In genomic region chr13:75402787-75403186, GRCh38 we compare ENCODE assay signal across 18 cellular contexts.
DNase-seq lines count a peak whose midpoint lies in the region; ATAC-seq and TF ChIP-seq lines count a peak whose summit lies in the region.
"Had no signal": no experiment of that assay in that cellular context is flagged by ENCODE, and none has a peak within 500 bp of the region (broad histone marks: within the 10 kb centered on the region; RNA-seq: fewer than 3 reads in every experiment).

No MANE protein-coding gene starts in this region.

- H2AFZ ChIP-seq in OCI-LY3 (ENCODE audit: low read depth, low read length): 0 out of 2 replicates have a peak overlapping the region, but pooled peaks have one; percentile 42
- H2AFZ ChIP-seq in hepatocyte: no peak overlapping the region

- peak overlapping the region; percentile 25 for H3K4me3 ChIP-seq in OCI-LY3 (ENCODE audit: low read length)
- no peak overlapping the region for H3K4me3 ChIP-seq in hepatocyte
- no peak overlapping the region for H3K4me3 ChIP-seq in Peyer's patch
- H3K4me3 ChIP-seq: dorsolateral prefrontal cortex, sigmoid colon had no signal

- no peak for TF ChIP-seq POLR2A in Peyer's patch (IDR thresholded peaks at IDR 0.05)

- in situ Hi-C loops in ACHN (cut with HindIII; ENCODE audit: low pct_ligation_motif_present, low pct_unique_long_range_greater_than_20kb, low sequenced_read_pairs): no loop called here

- no peaks in the 10 kb centered on the region for H3K4me1 Mint-ChIP-seq in natural killer cell
- H3K4me1 Mint-ChIP-seq: activated CD8-positive, alpha-beta memory T cell treated with anti-CD3 and anti-CD28 coated beads, Interleukin-2, amount 10 ng/mL, durations not matched to agents 7 days and 5 days; T-helper 17 cell had no signal

- H4K20me1 ChIP-seq in OCI-LY3 (ENCODE audit: insufficient read depth, low read length) (no peaks in the 10 kb centered on the region), hepatocyte (ENCODE audit: insufficient read depth, poor library complexity, severe bottlenecking) (no peaks in the 10 kb centered on the region)

- peaks cover 22% of the 10 kb centered on the region for H3K4me1 ChIP-seq in OCI-LY3 (ENCODE audit: low read length)
- no peaks in the 10 kb centered on the region for H3K4me1 ChIP-seq in hepatocyte (ENCODE audit: insufficient read depth)
- H3K4me1 ChIP-seq in Peyer's patch: no peaks in the 10 kb centered on the region

- H3K27me3 ChIP-seq in OCI-LY3 (ENCODE audit: low read depth, low read length): no peaks in the 10 kb centered on the region
- no peaks in the 10 kb centered on the region for H3K27me3 ChIP-seq in hepatocyte
- H3K27me3 ChIP-seq in Peyer's patch: no peaks in the 10 kb centered on the region
- H3K27me3 ChIP-seq: dorsolateral prefrontal cortex, sigmoid colon had no signal

- H3K27ac Mint-ChIP-seq in natural killer cell: no peak overlapping the region
- H3K27ac Mint-ChIP-seq: activated CD8-positive, alpha-beta memory T cell treated with anti-CD3 and anti-CD28 coated beads, Interleukin-2, amount 10 ng/mL, durations not matched to agents 7 days and 5 days; T-helper 17 cell had no signal

- DNase-seq in ACHN (peak; percentile 17), hepatocyte (ENCODE audit: low spot score) (no peak), Peyer's patch (no peak), natural killer cell (no peak)
- DNase-seq: activated CD4-positive, CD25-positive, alpha-beta regulatory T cell; activated CD8-positive, alpha-beta memory T cell treated with anti-CD3 and anti-CD28 coated beads, Interleukin-2, amount 10 ng/mL, durations not matched to agents 7 days and 5 days; GOT3; NCI-H146; NCI-H526 treated with DMSO at 0.1 percent for 48 hours; RPMI8226; sigmoid colon; stimulated activated CD4-positive, alpha-beta T cell treated with anti-CD3 and anti-CD28 coated beads, Interleukin-4, amount 100 ng/mL, for 1 hour; T-helper 17 cell had no signal

- H3K27ac ChIP-seq in OCI-LY3 (ENCODE audit: low read length) (no peak overlapping the region), hepatocyte (no peak overlapping the region), Peyer's patch (no peak overlapping the region)
- H3K27ac ChIP-seq: dorsolateral prefrontal cortex, sigmoid colon had no signal

- H3K36me3 Mint-ChIP-seq in natural killer cell: no peaks in the 10 kb centered on the region
- H3K36me3 Mint-ChIP-seq: activated CD8-positive, alpha-beta memory T cell treated with anti-CD3 and anti-CD28 coated beads, Interleukin-2, amount 10 ng/mL, durations not matched to agents 7 days and 5 days had no signal

- H3K4me2 ChIP-seq in OCI-LY3 (ENCODE audit: low read length) (peak overlapping the region; percentile 70), hepatocyte (peak overlapping the region; percentile 29)

- H3K27me3 Mint-ChIP-seq in natural killer cell (ENCODE audit: low read depth in 2 of 2): no peaks in the 10 kb centered on the region

- ATAC-seq in GM19463 (IDR thresholded peaks at IDR 0.05; ENCODE audit: unreplicated experiment) (peak; percentile 59), HG03025 (IDR thresholded peaks at IDR 0.05; ENCODE audit: low FRiP score, unreplicated experiment) (no peak), HG02798 (IDR thresholded peaks at IDR 0.05; ENCODE audit: poor library complexity, unreplicated experiment) (no peak), natural killer cell (no peak)
- ATAC-seq: activated CD8-positive, alpha-beta memory T cell treated with anti-CD3 and anti-CD28 coated beads, Interleukin-2, amount 10 ng/mL, durations not matched to agents 7 days and 5 days; T-helper 17 cell had no signal

- H3K36me3 ChIP-seq in OCI-LY3 (replicated peaks; ENCODE audit: low read depth, low read length): peaks cover 5% of the 10 kb centered on the region
- H3K36me3 ChIP-seq in hepatocyte (replicated peaks; ENCODE audit: insufficient read depth, low read depth): no peaks in the 10 kb centered on the region
- H3K36me3 ChIP-seq in Peyer's patch: no peaks in the 10 kb centered on the region
- H3K36me3 ChIP-seq: sigmoid colon had no signal

- no peaks in the 10 kb centered on the region for H3K9me3 Mint-ChIP-seq in natural killer cell

- intact Hi-C loops in natural killer cell (cut with micrococcal nuclease): no loop called here

- no peak overlapping the region for H3K9ac ChIP-seq in OCI-LY3 (ENCODE audit: low read length)

- WGBS in hepatocyte (ENCODE audit: low lambda C conversion rate, missing lambda C conversion rate): 15% methylated on average over 2 of the region's 2 CpGs

- no peak for TF ChIP-seq CTCF in OCI-LY3 (IDR thresholded peaks at IDR 0.05; ENCODE audit: low read depth, low read length)
- no peak for TF ChIP-seq CTCF in hepatocyte (IDR thresholded peaks at IDR 0.05; ENCODE audit: poor library complexity)
- no peak for TF ChIP-seq CTCF in Peyer's patch (IDR thresholded peaks at IDR 0.05)
- TF ChIP-seq CTCF in natural killer cell (IDR thresholded peaks at IDR 0.05): no peak

- no peak overlapping the region for H3K4me3 Mint-ChIP-seq in natural killer cell
- H3K4me3 Mint-ChIP-seq: activated CD8-positive, alpha-beta memory T cell treated with anti-CD3 and anti-CD28 coated beads, Interleukin-2, amount 10 ng/mL, durations not matched to agents 7 days and 5 days; T-helper 17 cell had no signal

- H3K9me2 ChIP-seq in hepatocyte (replicated peaks; ENCODE audit: insufficient read depth): no peaks in the 10 kb centered on the region

- H3K9me3 ChIP-seq in OCI-LY3 (ENCODE audit: insufficient read depth, low read length) (peaks cover 10% of the 10 kb centered on the region), hepatocyte (ENCODE audit: low read depth) (no peaks in the 10 kb centered on the region), Peyer's patch (no peaks in the 10 kb centered on the region)
- H3K9me3 ChIP-seq: sigmoid colon had no signal

- no peaks in the 10 kb centered on the region for H3K79me2 ChIP-seq in OCI-LY3 (ENCODE audit: low read length)
- H3K79me2 ChIP-seq in hepatocyte: peaks cover 4% of the 10 kb centered on the region
